In the genomic region with DNA sequence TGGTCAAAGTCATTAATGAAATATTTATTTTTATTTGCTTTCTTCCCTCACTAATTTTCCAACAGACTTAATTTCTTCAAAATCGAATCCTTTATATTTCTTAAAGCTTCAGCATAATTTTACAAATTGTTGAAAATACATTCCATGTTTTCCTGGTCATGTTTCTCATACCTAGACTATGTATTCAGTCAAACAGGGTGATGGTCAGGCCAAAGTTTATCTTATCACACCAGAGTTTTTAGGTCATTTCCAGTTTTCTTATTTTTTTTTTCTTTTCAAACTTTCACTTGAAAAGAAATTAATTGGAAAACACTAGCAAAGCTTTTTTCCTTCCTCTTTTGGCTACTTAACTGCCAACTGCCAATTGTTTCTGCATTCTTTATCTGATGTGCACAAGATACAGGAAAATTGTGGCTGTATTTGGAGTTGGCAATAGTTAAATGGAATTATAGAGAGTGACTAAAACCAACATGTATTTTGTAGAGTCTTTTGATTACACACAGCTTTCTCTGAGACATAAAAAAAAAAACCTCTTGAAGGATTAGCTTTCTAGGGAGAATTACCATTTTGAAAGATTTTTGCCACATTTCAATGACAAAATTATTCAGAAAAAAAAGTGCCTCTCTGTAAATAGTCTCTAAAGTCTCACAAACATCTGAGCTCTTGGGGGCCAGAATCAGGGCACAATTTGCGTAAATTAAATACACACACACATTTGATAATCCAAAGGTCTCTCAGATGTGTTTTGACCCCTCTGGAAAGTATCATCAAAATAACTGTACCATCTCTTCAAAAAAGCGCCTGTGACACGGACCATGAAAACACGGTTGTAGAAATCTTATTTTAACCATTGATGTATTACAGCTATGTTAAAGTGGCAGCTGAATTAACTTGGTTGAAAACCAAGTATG, we compare ENCODE assay signal across 12 cellular contexts.
DNase-seq lines count a peak whose midpoint lies in the region; ATAC-seq and TF ChIP-seq lines count a peak whose summit lies in the region.
"Had no signal": no experiment of that assay in that cellular context is flagged by ENCODE, and none has a peak within 500 bp of the region (broad histone marks: within the 10 kb centered on the region; RNA-seq: fewer than 3 reads in every experiment).

No MANE protein-coding gene starts in this region.

- TF ChIP-seq CTCF in chondrocyte (IDR thresholded peaks at IDR 0.05) (no peak), nephron progenitor cell (IDR thresholded peaks at IDR 0.05) (no peak)

- H3K4me1 Mint-ChIP-seq in chondrocyte (ENCODE audit: low read depth) (peaks cover 66% of the 10 kb centered on the region), nephron progenitor cell (peaks cover 83% of the 10 kb centered on the region)
- H3K4me1 Mint-ChIP-seq: H9 had no signal

- H3K27ac Mint-ChIP-seq in chondrocyte (ENCODE audit: unreplicated experiment) (peak overlapping the region; percentile 30), nephron progenitor cell (peak overlapping the region; percentile 96)
- H3K27ac Mint-ChIP-seq: activated CD8-positive, alpha-beta T cell treated with anti-CD3 and anti-CD28 coated beads, Interleukin-2, amount 10 ng/mL, durations not matched to agents 7 days and 5 days; dendritic cell treated with granulocyte-macrophage colony-stimulating factor and Interleukin-4, amounts not matched to agents 40 ng/mL and 50 ng/mL, for 4 days; H9 had no signal

- H3K9me3 Mint-ChIP-seq in chondrocyte (ENCODE audit: low read depth) (peaks cover 5% of the 10 kb centered on the region), nephron progenitor cell (peaks cover 7% of the 10 kb centered on the region)
- H3K9me3 Mint-ChIP-seq: dendritic cell treated with granulocyte-macrophage colony-stimulating factor and Interleukin-4, amounts not matched to agents 40 ng/mL and 50 ng/mL, for 4 days; H9 had no signal

- H3K4me3 Mint-ChIP-seq in chondrocyte (ENCODE audit: unreplicated experiment) = no peak overlapping the region
- H3K4me3 Mint-ChIP-seq in nephron progenitor cell = peak overlapping the region; percentile 62
- H3K4me3 Mint-ChIP-seq: activated CD8-positive, alpha-beta T cell treated with anti-CD3 and anti-CD28 coated beads, Interleukin-2, amount 10 ng/mL, durations not matched to agents 7 days and 5 days; dendritic cell treated with granulocyte-macrophage colony-stimulating factor and Interleukin-4, amounts not matched to agents 40 ng/mL and 50 ng/mL, for 4 days; H9 had no signal

- ATAC-seq in HG02970 (IDR thresholded peaks at IDR 0.05; ENCODE audit: low FRiP score, unreplicated experiment) = no peak
- no peak for ATAC-seq in esophagus mucosa
- no peak for ATAC-seq in HG03439 (IDR thresholded peaks at IDR 0.05; ENCODE audit: unreplicated experiment)
- ATAC-seq: activated CD8-positive, alpha-beta T cell treated with anti-CD3 and anti-CD28 coated beads, Interleukin-2, amount 10 ng/mL, durations not matched to agents 7 days and 5 days; GM12878 had no signal

- peaks cover 3% of the 10 kb centered on the region for H3K36me3 Mint-ChIP-seq in chondrocyte (ENCODE audit: low read depth)
- H3K36me3 Mint-ChIP-seq in nephron progenitor cell (ENCODE audit: low read depth) = peaks cover 26% of the 10 kb centered on the region

- peak; percentile 17 for DNase-seq in EL
- DNase-seq in NOMO-1 treated with dmso at 0.1 percent for 144 hours (lab: John Stamatoyannopoulos, UW; ENCODE audit: unreplicated experiment) = peak; percentile 43
- no peak for DNase-seq in chondrocyte (ENCODE audit: low spot score)
- no peak for DNase-seq in nephron progenitor cell
- no peak for DNase-seq in superior temporal gyrus (ENCODE audit: extremely low spot score)
- DNase-seq: activated CD8-positive, alpha-beta T cell treated with anti-CD3 and anti-CD28 coated beads, Interleukin-2, amount 10 ng/mL, durations not matched to agents 7 days and 5 days; H9 had no signal

- no peaks in the 10 kb centered on the region for H3K27me3 Mint-ChIP-seq in chondrocyte (ENCODE audit: low read depth)
- no peaks in the 10 kb centered on the region for H3K27me3 Mint-ChIP-seq in nephron progenitor cell (ENCODE audit: low read depth, poor library complexity)

Comparison
In these comparisons a context has a peak if more than half of its experiments do, and no peak if none do; other contexts are left out.
1. DNase-seq: peak in EL (single experiment) and NOMO-1 treated with dmso at 0.1 percent for 144 hours (single experiment); none in chondrocyte (single experiment), nephron progenitor cell (single experiment) and superior temporal gyrus (single experiment).